15 cellular contexts compared by ENCODE assay signal in the genomic region with DNA sequence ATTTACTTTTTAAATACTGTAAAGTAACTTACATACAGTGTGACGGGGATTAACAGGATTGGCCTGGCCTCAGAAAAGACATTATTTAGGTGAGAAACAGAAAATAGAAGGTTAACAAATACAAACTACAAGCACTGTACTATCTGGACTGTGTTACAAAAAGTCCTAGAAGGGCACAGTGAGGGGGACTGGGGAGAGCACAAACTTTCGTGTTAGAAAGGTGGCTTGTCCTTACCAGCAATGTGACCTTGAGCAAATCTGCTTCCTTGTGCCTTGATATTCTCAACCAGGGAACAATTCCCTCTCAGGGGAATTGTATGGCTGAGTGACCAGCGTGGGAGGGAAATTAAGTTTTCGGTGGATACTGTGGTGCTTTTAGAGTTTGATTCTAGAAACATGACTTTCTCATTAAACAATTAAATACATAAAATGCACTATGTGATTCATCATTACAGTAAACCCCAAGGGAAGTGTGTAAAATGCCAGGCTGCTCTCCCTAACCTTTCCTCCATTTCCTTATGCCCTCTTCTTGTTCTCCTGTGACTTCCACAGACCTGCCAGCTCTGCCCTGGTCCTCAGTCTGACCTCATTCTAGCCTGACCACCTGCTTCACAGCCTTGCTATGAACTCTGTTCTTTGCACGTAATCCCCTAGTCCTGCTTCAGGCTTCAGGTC. TPM values are rescaled to one million over a fixed set of nuclear protein-coding genes. Genes with fewer than 3 reads are reported as not detected.
DNase-seq lines count a peak whose midpoint lies in the region; ATAC-seq, FAIRE-seq and TF ChIP-seq lines count a peak whose summit lies in the region.
"Had no signal": no experiment of that assay in that cellular context is flagged by ENCODE, and none has a peak within 500 bp of the region (broad histone marks: within the 10 kb centered on the region; RNA-seq: fewer than 3 reads in every experiment).

No MANE protein-coding gene starts in this region.

- H3K4me1 ChIP-seq in ACC112 (ENCODE audit: control insufficient read depth, insufficient read depth, low read length, unreplicated experiment) (peaks cover 41% of the 10 kb centered on the region), left ventricle myocardium inferior (peaks cover 42% of the 10 kb centered on the region)

- TF ChIP-seq CTCF in left ventricle myocardium inferior (IDR thresholded peaks at IDR 0.05; ENCODE audit: borderline replicate concordance) = no peak

- no peak overlapping the region for H2AFZ ChIP-seq in ACC112 (ENCODE audit: low read length, unreplicated experiment)
- H2AFZ ChIP-seq: hepatocyte had no signal

- H3K36me3 ChIP-seq in ACC112 (ENCODE audit: insufficient read depth, low read length) = no peaks in the 10 kb centered on the region
- H3K36me3 ChIP-seq in left ventricle myocardium inferior = no peaks in the 10 kb centered on the region

- no peak for ATAC-seq in activated T-helper 17 cell treated with anti-CD3 and anti-CD28 coated beads, Interleukin-2, amount 50 U/mL, for 72 hours (replicated peaks)
- no peak for ATAC-seq in HG02571 (IDR thresholded peaks at IDR 0.05; ENCODE audit: unreplicated experiment)

- H3K27me3 ChIP-seq in ACC112 (ENCODE audit: insufficient read depth, low read length) (no peaks in the 10 kb centered on the region), left ventricle myocardium inferior (ENCODE audit: low read depth) (no peaks in the 10 kb centered on the region)
- H3K27me3 ChIP-seq: hepatocyte had no signal

- H3K27ac Mint-ChIP-seq in activated T-helper 17 cell treated with anti-CD3 and anti-CD28 coated beads, Interleukin-2, amount 50 U/mL, for 72 hours = peak overlapping the region; percentile 92

- DNase-seq in GM12891 (ENCODE audit: insufficient read length, low spot score) = no peak
- no peak for DNase-seq in left ventricle myocardium inferior
- no peak for DNase-seq in activated gamma-delta T cell treated with Interleukin-2 at 50 U/mL for 16 hours
- no peak for DNase-seq in NK-92 treated with Interleukin-12 subunit alpha and Interleukin-12 subunit beta, amount 100 ng/mL, for 24 hours (lab: John Stamatoyannopoulos, UW)
- no peak for DNase-seq in central memory CD4-positive, alpha-beta T cell
- DNase-seq: NCI-H146; NCI-H82; stimulated activated CD8-positive, alpha-beta memory T cell treated with anti-CD3 and anti-CD28 coated beads, Interleukin-4, amount 100 ng/mL, for 48 hours had no signal

- H3K4me1 Mint-ChIP-seq in activated T-helper 17 cell treated with anti-CD3 and anti-CD28 coated beads, Interleukin-2, amount 50 U/mL, for 72 hours = peaks cover 72% of the 10 kb centered on the region

- peak; percentile 31 for FAIRE-seq in GM12891 (lab: Jason Lieb, UNC)
- FAIRE-seq: colon had no signal

- no peaks in the 10 kb centered on the region for H3K9me3 Mint-ChIP-seq in activated T-helper 17 cell treated with anti-CD3 and anti-CD28 coated beads, Interleukin-2, amount 50 U/mL, for 72 hours
- H3K9me3 Mint-ChIP-seq: CD14-positive monocyte had no signal

- peaks cover 28% of the 10 kb centered on the region for H3K79me2 ChIP-seq in ACC112 (ENCODE audit: control insufficient read depth, insufficient read depth, low read length, unreplicated experiment)

- peak overlapping the region; percentile 75 for H3K4me3 Mint-ChIP-seq in activated T-helper 17 cell treated with anti-CD3 and anti-CD28 coated beads, Interleukin-2, amount 50 U/mL, for 72 hours
- H3K4me3 Mint-ChIP-seq: CD14-positive monocyte had no signal

- H3K27me3 Mint-ChIP-seq in activated T-helper 17 cell treated with anti-CD3 and anti-CD28 coated beads, Interleukin-2, amount 50 U/mL, for 72 hours = no peaks in the 10 kb centered on the region

- TF ChIP-seq POLR2A in GM12891 (IDR thresholded peaks at IDR 0.05; ENCODE audit: low read depth, low read length) = no peak

- H3K9me3 ChIP-seq in left ventricle myocardium inferior (replicated peaks) = no peaks in the 10 kb centered on the region

- H3K27ac ChIP-seq in ACC112 (ENCODE audit: low read depth, low read length) (peak overlapping the region; percentile 30), left ventricle myocardium inferior (replicated peaks) (peak overlapping the region; percentile 68)
- H3K27ac ChIP-seq: hepatocyte had no signal

- intact Hi-C loops in left ventricle myocardium inferior (cut with micrococcal nuclease) = no loop called here

- H3K36me3 Mint-ChIP-seq in activated T-helper 17 cell treated with anti-CD3 and anti-CD28 coated beads, Interleukin-2, amount 50 U/mL, for 72 hours (ENCODE audit: low read depth) = peaks cover 16% of the 10 kb centered on the region
- H3K36me3 Mint-ChIP-seq: CD14-positive monocyte had no signal

- peak overlapping the region; percentile 53; the same call in 1 of the 2 replicates for H3K4me3 ChIP-seq in ACC112 (ENCODE audit: low read depth, low read length)
- no peak overlapping the region for H3K4me3 ChIP-seq in left ventricle myocardium inferior
- H3K4me3 ChIP-seq: hepatocyte, skin epidermis had no signal

TF ChIP-seq in GM12891, 5 proteins besides CTCF, POLR2A, EP300 and RAD21:
- TF ChIP-seq SPI1 (IDR thresholded peaks at IDR 0.05; ENCODE audit: low read depth, low read length) (no peak), POLR2AphosphoS5 (IDR thresholded peaks at IDR 0.05; ENCODE audit: low read depth, low read length) (no peak), POU2F2 (IDR thresholded peaks at IDR 0.05; ENCODE audit: low read depth, low read length) (no peak), TAF1 (IDR thresholded peaks at IDR 0.05; ENCODE audit: low read depth, low read length) (no peak)
TF ChIP-seq in GM12891: peak in this region for 0.

RNA-seq across cellular contexts. Expression of gene OSBPL3, which starts 57.7 kb away (rescaled TPM):
- 12.5 TPM for polyA plus RNA-seq in GM12891 (2012; ENCODE audit: low read depth, missing spikeins)
- 10 to 100 TPM; 57.6 to 70.6 TPM for total RNA-seq in activated T-helper 17 cell treated with anti-CD3 and anti-CD28 coated beads, Interleukin-2, amount 50 U/mL, for 72 hours
- 4.3 TPM for total RNA-seq in left ventricle myocardium inferior

Comparison
In these comparisons a context has a peak if more than half of its experiments do, and no peak if none do; other contexts are left out.
1. RNA of gene OSBPL3, which starts 57.7 kb away (total RNA-seq): 57.6 to 70.6 TPM in activated T-helper 17 cell treated with anti-CD3 and anti-CD28 coated beads, Interleukin-2, amount 50 U/mL, for 72 hours; 4.3 TPM in left ventricle myocardium inferior (single experiment); every median in the first group is over 10 times any median in the second.